Comparison of ENCODE assay signal across 1 cellular context in the genomic region with DNA sequence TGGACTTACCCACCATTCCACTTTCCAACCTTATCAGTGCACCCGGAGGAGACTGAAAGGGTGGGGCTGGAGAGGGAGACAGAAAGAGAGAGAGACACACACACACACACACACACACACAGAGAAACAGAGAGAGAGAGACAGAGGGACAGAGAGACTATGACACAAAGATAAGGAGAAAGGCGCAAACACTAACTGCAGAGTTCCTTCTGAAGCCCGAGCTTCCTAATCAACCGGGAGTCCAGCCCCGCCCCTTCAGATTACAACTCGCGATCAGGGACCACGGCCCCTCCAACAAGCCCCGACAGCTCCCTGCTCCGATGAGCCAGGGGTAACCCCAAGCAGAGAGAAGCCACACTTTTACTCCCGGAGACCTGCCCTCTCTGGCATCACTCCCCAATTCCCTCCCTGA.
TF ChIP-seq lines count a peak whose summit lies in the region.

No MANE protein-coding gene starts in this region.

TF ChIP-seq in H1, 55 proteins besides CTCF, POLR2A, EP300 and RAD21:
- TF ChIP-seq, protein P1, sequence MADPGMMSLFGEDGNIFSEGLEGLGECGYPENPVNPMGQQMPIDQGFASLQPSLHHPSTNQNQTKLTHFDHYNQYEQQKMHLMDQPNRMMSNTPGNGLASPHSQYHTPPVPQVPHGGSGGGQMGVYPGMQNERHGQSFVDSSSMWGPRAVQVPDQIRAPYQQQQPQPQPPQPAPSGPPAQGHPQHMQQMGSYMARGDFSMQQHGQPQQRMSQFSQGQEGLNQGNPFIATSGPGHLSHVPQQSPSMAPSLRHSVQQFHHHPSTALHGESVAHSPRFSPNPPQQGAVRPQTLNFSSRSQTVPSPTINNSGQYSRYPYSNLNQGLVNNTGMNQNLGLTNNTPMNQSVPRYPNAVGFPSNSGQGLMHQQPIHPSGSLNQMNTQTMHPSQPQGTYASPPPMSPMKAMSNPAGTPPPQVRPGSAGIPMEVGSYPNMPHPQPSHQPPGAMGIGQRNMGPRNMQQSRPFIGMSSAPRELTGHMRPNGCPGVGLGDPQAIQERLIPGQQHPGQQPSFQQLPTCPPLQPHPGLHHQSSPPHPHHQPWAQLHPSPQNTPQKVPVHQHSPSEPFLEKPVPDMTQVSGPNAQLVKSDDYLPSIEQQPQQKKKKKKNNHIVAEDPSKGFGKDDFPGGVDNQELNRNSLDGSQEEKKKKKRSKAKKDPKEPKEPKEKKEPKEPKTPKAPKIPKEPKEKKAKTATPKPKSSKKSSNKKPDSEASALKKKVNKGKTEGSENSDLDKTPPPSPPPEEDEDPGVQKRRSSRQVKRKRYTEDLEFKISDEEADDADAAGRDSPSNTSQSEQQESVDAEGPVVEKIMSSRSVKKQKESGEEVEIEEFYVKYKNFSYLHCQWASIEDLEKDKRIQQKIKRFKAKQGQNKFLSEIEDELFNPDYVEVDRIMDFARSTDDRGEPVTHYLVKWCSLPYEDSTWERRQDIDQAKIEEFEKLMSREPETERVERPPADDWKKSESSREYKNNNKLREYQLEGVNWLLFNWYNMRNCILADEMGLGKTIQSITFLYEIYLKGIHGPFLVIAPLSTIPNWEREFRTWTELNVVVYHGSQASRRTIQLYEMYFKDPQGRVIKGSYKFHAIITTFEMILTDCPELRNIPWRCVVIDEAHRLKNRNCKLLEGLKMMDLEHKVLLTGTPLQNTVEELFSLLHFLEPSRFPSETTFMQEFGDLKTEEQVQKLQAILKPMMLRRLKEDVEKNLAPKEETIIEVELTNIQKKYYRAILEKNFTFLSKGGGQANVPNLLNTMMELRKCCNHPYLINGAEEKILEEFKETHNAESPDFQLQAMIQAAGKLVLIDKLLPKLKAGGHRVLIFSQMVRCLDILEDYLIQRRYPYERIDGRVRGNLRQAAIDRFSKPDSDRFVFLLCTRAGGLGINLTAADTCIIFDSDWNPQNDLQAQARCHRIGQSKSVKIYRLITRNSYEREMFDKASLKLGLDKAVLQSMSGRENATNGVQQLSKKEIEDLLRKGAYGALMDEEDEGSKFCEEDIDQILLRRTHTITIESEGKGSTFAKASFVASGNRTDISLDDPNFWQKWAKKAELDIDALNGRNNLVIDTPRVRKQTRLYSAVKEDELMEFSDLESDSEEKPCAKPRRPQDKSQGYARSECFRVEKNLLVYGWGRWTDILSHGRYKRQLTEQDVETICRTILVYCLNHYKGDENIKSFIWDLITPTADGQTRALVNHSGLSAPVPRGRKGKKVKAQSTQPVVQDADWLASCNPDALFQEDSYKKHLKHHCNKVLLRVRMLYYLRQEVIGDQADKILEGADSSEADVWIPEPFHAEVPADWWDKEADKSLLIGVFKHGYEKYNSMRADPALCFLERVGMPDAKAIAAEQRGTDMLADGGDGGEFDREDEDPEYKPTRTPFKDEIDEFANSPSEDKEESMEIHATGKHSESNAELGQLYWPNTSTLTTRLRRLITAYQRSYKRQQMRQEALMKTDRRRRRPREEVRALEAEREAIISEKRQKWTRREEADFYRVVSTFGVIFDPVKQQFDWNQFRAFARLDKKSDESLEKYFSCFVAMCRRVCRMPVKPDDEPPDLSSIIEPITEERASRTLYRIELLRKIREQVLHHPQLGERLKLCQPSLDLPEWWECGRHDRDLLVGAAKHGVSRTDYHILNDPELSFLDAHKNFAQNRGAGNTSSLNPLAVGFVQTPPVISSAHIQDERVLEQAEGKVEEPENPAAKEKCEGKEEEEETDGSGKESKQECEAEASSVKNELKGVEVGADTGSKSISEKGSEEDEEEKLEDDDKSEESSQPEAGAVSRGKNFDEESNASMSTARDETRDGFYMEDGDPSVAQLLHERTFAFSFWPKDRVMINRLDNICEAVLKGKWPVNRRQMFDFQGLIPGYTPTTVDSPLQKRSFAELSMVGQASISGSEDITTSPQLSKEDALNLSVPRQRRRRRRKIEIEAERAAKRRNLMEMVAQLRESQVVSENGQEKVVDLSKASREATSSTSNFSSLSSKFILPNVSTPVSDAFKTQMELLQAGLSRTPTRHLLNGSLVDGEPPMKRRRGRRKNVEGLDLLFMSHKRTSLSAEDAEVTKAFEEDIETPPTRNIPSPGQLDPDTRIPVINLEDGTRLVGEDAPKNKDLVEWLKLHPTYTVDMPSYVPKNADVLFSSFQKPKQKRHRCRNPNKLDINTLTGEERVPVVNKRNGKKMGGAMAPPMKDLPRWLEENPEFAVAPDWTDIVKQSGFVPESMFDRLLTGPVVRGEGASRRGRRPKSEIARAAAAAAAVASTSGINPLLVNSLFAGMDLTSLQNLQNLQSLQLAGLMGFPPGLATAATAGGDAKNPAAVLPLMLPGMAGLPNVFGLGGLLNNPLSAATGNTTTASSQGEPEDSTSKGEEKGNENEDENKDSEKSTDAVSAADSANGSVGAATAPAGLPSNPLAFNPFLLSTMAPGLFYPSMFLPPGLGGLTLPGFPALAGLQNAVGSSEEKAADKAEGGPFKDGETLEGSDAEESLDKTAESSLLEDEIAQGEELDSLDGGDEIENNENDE (IDR thresholded peaks at IDR 0.05; ENCODE audit: insufficient replicate concordance, low read length) = no peak
- TF ChIP-seq KDM4A (IDR thresholded peaks at IDR 0.05; ENCODE audit: low read depth, low read length, severe bottlenecking) = peak; percentile 60
